1 cellular context compared by ENCODE assay signal in the genomic region with DNA sequence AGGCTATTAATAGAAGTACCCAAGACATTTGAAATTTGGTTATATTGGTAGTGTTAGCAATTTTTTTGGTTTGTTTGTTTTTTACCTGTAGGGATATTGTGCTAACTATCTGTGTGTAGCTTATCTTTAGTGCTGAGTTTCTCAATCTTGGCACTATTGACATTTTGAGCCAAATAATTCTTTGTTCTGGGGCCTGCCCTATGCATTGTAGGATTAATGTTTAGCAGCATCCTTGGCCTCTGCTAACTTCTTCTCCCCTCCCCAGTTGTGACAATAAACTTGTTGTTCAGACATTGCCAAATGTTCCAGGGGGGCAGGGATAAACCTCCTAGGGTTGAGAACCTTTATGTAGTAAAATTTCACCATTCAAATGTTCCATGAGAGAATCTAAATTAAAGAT.
TF ChIP-seq lines count a peak whose summit lies in the region.

No MANE protein-coding gene starts in this region.

TF ChIP-seq in HepG2, 621 proteins besides CTCF, POLR2A, EP300 and RAD21 (continued from another document and continues in another):
- TF ChIP-seq ZNF816 (CRISPR knock-in tag; IDR thresholded peaks at IDR 0.05; ENCODE audit: borderline replicate concordance) (no peak), DDIT3 (CRISPR knock-in tag; IDR thresholded peaks at IDR 0.05) (no peak), CEBPG (CRISPR knock-in tag; IDR thresholded peaks at IDR 0.05) (peak; percentile 81), PHF21A (CRISPR knock-in tag; IDR thresholded peaks at IDR 0.05) (no peak), BRF2 (CRISPR knock-in tag; IDR thresholded peaks at IDR 0.05) (no peak), ERF (CRISPR knock-in tag; IDR thresholded peaks at IDR 0.05) (0 out of 2 replicates have a peak, but pooled peaks have one; percentile 16), THRA (CRISPR knock-in tag; IDR thresholded peaks at IDR 0.05; ENCODE audit: borderline replicate concordance) (0 out of 2 replicates have a peak, but pooled peaks have one; percentile 16), NAIF1 (CRISPR knock-in tag; IDR thresholded peaks at IDR 0.05; ENCODE audit: borderline replicate concordance) (no peak), ZFX (CRISPR knock-in tag; IDR thresholded peaks at IDR 0.05; ENCODE audit: low read depth) (no peak), RXRA (CRISPR knock-in tag; IDR thresholded peaks at IDR 0.05) (no peak), KLF11 (CRISPR knock-in tag; IDR thresholded peaks at IDR 0.05) (no peak), ZBED4 (CRISPR knock-in tag; IDR thresholded peaks at IDR 0.05; ENCODE audit: borderline replicate concordance) (no peak), ZNF484 (CRISPR knock-in tag; IDR thresholded peaks at IDR 0.05; ENCODE audit: borderline replicate concordance, low read depth) (no peak), PAXIP1 (CRISPR knock-in tag; conservative IDR thresholded peaks at IDR 0.05) (peak; percentile 59), MYPOP (CRISPR knock-in tag; IDR thresholded peaks at IDR 0.05) (no peak), ATF5 (CRISPR knock-in tag; IDR thresholded peaks at IDR 0.05; ENCODE audit: low read depth) (no peak), TCF7 (IDR thresholded peaks at IDR 0.05; ENCODE audit: low read depth) (peak; percentile 65), ELK4 (CRISPR knock-in tag; IDR thresholded peaks at IDR 0.05; ENCODE audit: borderline replicate concordance) (no peak), ZNF143 (CRISPR knock-in tag; IDR thresholded peaks at IDR 0.05) (no peak), SAP130 (CRISPR knock-in tag; IDR thresholded peaks at IDR 0.05; ENCODE audit: low read depth) (0 out of 2 replicates have a peak, but pooled peaks have one; percentile 9), SIX1 (CRISPR knock-in tag; IDR thresholded peaks at IDR 0.05; ENCODE audit: borderline replicate concordance) (no peak), SALL1 (CRISPR knock-in tag; IDR thresholded peaks at IDR 0.05) (peak; percentile 22; the same call in 1 of the 2 replicates), AGO2 (optimal IDR thresholded peaks at IDR 0.05; ENCODE audit: low read depth, low read length) (no peak), DR1 (CRISPR knock-in tag; IDR thresholded peaks at IDR 0.05) (no peak), MEIS1 (CRISPR knock-in tag; IDR thresholded peaks at IDR 0.05; ENCODE audit: borderline replicate concordance) (no peak), FOSL2 (CRISPR knock-in tag; IDR thresholded peaks at IDR 0.05) (0 out of 2 replicates have a peak, but pooled peaks have one; percentile 23)
- TF ChIP-seq, protein P1, sequence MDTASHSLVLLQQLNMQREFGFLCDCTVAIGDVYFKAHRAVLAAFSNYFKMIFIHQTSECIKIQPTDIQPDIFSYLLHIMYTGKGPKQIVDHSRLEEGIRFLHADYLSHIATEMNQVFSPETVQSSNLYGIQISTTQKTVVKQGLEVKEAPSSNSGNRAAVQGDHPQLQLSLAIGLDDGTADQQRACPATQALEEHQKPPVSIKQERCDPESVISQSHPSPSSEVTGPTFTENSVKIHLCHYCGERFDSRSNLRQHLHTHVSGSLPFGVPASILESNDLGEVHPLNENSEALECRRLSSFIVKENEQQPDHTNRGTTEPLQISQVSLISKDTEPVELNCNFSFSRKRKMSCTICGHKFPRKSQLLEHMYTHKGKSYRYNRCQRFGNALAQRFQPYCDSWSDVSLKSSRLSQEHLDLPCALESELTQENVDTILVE (CRISPR knock-in tag; IDR thresholded peaks at IDR 0.05), result no peak
- TF ChIP-seq, protein P2, sequence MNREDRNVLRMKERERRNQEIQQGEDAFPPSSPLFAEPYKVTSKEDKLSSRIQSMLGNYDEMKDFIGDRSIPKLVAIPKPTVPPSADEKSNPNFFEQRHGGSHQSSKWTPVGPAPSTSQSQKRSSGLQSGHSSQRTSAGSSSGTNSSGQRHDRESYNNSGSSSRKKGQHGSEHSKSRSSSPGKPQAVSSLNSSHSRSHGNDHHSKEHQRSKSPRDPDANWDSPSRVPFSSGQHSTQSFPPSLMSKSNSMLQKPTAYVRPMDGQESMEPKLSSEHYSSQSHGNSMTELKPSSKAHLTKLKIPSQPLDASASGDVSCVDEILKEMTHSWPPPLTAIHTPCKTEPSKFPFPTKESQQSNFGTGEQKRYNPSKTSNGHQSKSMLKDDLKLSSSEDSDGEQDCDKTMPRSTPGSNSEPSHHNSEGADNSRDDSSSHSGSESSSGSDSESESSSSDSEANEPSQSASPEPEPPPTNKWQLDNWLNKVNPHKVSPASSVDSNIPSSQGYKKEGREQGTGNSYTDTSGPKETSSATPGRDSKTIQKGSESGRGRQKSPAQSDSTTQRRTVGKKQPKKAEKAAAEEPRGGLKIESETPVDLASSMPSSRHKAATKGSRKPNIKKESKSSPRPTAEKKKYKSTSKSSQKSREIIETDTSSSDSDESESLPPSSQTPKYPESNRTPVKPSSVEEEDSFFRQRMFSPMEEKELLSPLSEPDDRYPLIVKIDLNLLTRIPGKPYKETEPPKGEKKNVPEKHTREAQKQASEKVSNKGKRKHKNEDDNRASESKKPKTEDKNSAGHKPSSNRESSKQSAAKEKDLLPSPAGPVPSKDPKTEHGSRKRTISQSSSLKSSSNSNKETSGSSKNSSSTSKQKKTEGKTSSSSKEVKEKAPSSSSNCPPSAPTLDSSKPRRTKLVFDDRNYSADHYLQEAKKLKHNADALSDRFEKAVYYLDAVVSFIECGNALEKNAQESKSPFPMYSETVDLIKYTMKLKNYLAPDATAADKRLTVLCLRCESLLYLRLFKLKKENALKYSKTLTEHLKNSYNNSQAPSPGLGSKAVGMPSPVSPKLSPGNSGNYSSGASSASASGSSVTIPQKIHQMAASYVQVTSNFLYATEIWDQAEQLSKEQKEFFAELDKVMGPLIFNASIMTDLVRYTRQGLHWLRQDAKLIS (CRISPR knock-in tag; IDR thresholded peaks at IDR 0.05), result no peak
- TF ChIP-seq, protein P3, sequence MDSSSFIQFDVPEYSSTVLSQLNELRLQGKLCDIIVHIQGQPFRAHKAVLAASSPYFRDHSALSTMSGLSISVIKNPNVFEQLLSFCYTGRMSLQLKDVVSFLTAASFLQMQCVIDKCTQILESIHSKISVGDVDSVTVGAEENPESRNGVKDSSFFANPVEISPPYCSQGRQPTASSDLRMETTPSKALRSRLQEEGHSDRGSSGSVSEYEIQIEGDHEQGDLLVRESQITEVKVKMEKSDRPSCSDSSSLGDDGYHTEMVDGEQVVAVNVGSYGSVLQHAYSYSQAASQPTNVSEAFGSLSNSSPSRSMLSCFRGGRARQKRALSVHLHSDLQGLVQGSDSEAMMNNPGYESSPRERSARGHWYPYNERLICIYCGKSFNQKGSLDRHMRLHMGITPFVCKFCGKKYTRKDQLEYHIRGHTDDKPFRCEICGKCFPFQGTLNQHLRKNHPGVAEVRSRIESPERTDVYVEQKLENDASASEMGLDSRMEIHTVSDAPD (CRISPR knock-in tag; IDR thresholded peaks at IDR 0.05), result peak; percentile 99
- TF ChIP-seq, protein P4, sequence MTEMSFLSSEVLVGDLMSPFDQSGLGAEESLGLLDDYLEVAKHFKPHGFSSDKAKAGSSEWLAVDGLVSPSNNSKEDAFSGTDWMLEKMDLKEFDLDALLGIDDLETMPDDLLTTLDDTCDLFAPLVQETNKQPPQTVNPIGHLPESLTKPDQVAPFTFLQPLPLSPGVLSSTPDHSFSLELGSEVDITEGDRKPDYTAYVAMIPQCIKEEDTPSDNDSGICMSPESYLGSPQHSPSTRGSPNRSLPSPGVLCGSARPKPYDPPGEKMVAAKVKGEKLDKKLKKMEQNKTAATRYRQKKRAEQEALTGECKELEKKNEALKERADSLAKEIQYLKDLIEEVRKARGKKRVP (CRISPR knock-in tag; IDR thresholded peaks at IDR 0.05), result peak in 1 of 2 experiments; percentile 4; a peak in 1 of 4 replicates
